ENCODE assay signal across 21 cellular contexts in the genomic region with DNA sequence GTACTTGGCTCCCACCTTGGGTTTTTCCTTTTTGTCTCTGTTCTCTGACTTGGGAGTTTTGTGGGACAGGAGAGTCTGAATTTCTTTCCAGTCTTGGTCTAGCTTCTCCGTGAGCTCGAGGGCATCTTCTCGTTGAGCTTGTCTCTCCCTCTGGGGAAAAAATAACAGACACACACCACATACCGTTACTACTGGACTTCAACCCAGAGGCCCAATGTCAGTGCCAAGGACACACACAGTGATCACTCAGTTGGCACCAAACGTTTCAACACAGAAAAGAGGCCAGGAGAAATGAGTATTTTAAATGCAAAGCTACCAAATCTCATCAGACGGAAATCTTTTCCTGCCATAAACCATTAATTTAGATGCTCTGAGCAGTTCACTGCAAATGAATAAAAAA. TPM values are rescaled to one million over a fixed set of nuclear protein-coding genes. Genes with fewer than 3 reads are reported as not detected.
A peak's percentile ranks its signal among the peaks of the same experiment; 100 is the strongest.
DNase-seq lines count a peak whose midpoint lies in the region; ATAC-seq and TF ChIP-seq lines count a peak whose summit lies in the region.
"Had no signal": no experiment of that assay in that cellular context is flagged by ENCODE, and none has a peak within 500 bp of the region (broad histone marks: within the 10 kb centered on the region; RNA-seq: fewer than 3 reads in every experiment).

No MANE protein-coding gene starts in this region.

- CTCF ChIA-PET in activated CD8-positive, alpha-beta memory T cell treated with anti-CD3 and anti-CD28 coated beads, Interleukin-2, amount 10 ng/mL, durations not matched to agents 7 days and 5 days (lab: Charles Lee): interaction anchor here (1.1 to 4.9 kb wide), 11 partner anchors 9 to 196 kb away, joined by 3 to 65 read pairs (median 10); partner anchors contain the start of genes GRK4, NOP14 and TNIP2
- CTCF ChIA-PET in CD8-positive, alpha-beta memory T cell (lab: Charles Lee): interaction anchor here (1.0 to 2.4 kb wide), 5 partner anchors 9 to 190 kb away, joined by 4 to 14 read pairs (median 13); partner anchors contain the start of genes GRK4 and NOP14
- CTCF ChIA-PET in naive thymus-derived CD4-positive, alpha-beta T cell (lab: Charles Lee): interaction anchor here (1.2 kb wide), 1 partner anchor 17 kb away, joined by 6 read pairs; no protein-coding TSS in a partner anchor

- POLR2A ChIA-PET in CD8-positive, alpha-beta memory T cell (lab: Charles Lee): interaction anchor here (0.6 to 1.8 kb wide), 4 partner anchors 8 to 18 kb away, joined by 3 to 7 read pairs (median 3); no protein-coding TSS in a partner anchor
- POLR2A ChIA-PET in naive thymus-derived CD4-positive, alpha-beta T cell (lab: Charles Lee): interaction anchor here (0.6 to 0.9 kb wide), 2 partner anchors 84 to 190 kb away, joined by 3 read pairs; no protein-coding TSS in a partner anchor

- H3K27me3 ChIP-seq in CD8-positive, alpha-beta memory T cell (ENCODE audit: insufficient read depth, low read length, poor library complexity, severe bottlenecking): no peaks in the 10 kb centered on the region
- no peaks in the 10 kb centered on the region for H3K27me3 ChIP-seq in naive thymus-derived CD4-positive, alpha-beta T cell (ENCODE audit: control insufficient read depth in 2 of 2, insufficient read depth in 2 of 2, low read length in 2 of 2)
- H3K27me3 ChIP-seq: BLaER1 treated with 17β-estradiol and CSF1 and Interleukin-3, amounts not matched to agents 10 nM and 100 nM; pancreas had no signal

- ATAC-seq in activated CD8-positive, alpha-beta memory T cell treated with anti-CD3 and anti-CD28 coated beads, Interleukin-2, amount 10 ng/mL, durations not matched to agents 7 days and 5 days: no peak
- no peak for ATAC-seq in naive thymus-derived CD4-positive, alpha-beta T cell
- ATAC-seq in GM21515 (IDR thresholded peaks at IDR 0.05; ENCODE audit: unreplicated experiment) (no peak), GM19463 (IDR thresholded peaks at IDR 0.05; ENCODE audit: unreplicated experiment) (no peak)
- ATAC-seq: Panc1, pancreas, sciatic nerve had no signal

- TF ChIP-seq CTCF in mesothelial cell of epicardium (IDR thresholded peaks at IDR 0.05; ENCODE audit: unreplicated experiment): no peak

- H3K36me3 ChIP-seq in CD8-positive, alpha-beta memory T cell (ENCODE audit: insufficient read depth, low read length): peaks cover 61% of the 10 kb centered on the region
- H3K36me3 ChIP-seq in naive thymus-derived CD4-positive, alpha-beta T cell (ENCODE audit: control insufficient read depth in 2 of 3, insufficient read depth in 3 of 3, low read length in 3 of 3): peaks cover 26 to 94% (median 37%) of the 10 kb centered on the region in 3 experiments

- H3K4me3 Mint-ChIP-seq in activated CD8-positive, alpha-beta memory T cell treated with anti-CD3 and anti-CD28 coated beads, Interleukin-2, amount 10 ng/mL, durations not matched to agents 7 days and 5 days: no peak overlapping the region
- H3K4me3 Mint-ChIP-seq in CD8-positive, alpha-beta memory T cell: no peak overlapping the region
- peak overlapping the region; percentile 74 for H3K4me3 Mint-ChIP-seq in activated T-helper 2 cell treated with anti-CD3 and anti-CD28 coated beads, Interferon-gamma antibody, Interleukin-2, Interleukin-4, amounts not matched to agents 10 μg/mL and 5 μg/mL and 100 μg/mL, durations not matched to agents 14 hours and 24 hours and 36 hours (ENCODE audit: low read depth)
- H3K4me3 Mint-ChIP-seq in naive thymus-derived CD4-positive, alpha-beta T cell: no peak overlapping the region
- H3K4me3 Mint-ChIP-seq in mesothelial cell of epicardium: no peak overlapping the region

- no peak overlapping the region for H3K4me3 ChIP-seq in CD8-positive, alpha-beta memory T cell (ENCODE audit: low read length)
- no peak overlapping the region for H3K4me3 ChIP-seq in naive thymus-derived CD4-positive, alpha-beta T cell (ENCODE audit: low read length)
- H3K4me3 ChIP-seq: BLaER1 treated with 17β-estradiol and CSF1 and Interleukin-3, amounts not matched to agents 10 nM and 100 nM; pancreas; thoracic aorta had no signal

- no peaks in the 10 kb centered on the region for H3K9me3 Mint-ChIP-seq in activated CD8-positive, alpha-beta memory T cell treated with anti-CD3 and anti-CD28 coated beads, Interleukin-2, amount 10 ng/mL, durations not matched to agents 7 days and 5 days (ENCODE audit: low read depth)
- no peaks in the 10 kb centered on the region for H3K9me3 Mint-ChIP-seq in CD8-positive, alpha-beta memory T cell
- no peaks in the 10 kb centered on the region for H3K9me3 Mint-ChIP-seq in activated T-helper 2 cell treated with anti-CD3 and anti-CD28 coated beads, Interferon-gamma antibody, Interleukin-2, Interleukin-4, amounts not matched to agents 10 μg/mL and 5 μg/mL and 100 μg/mL, durations not matched to agents 14 hours and 24 hours and 36 hours
- no peaks in the 10 kb centered on the region for H3K9me3 Mint-ChIP-seq in naive thymus-derived CD4-positive, alpha-beta T cell
- no peaks in the 10 kb centered on the region for H3K9me3 Mint-ChIP-seq in mesothelial cell of epicardium

- peak overlapping the region; percentile 69 for H3K27ac Mint-ChIP-seq in activated CD8-positive, alpha-beta memory T cell treated with anti-CD3 and anti-CD28 coated beads, Interleukin-2, amount 10 ng/mL, durations not matched to agents 7 days and 5 days
- peak overlapping the region in 6 of 8 donors; percentile 0 to 96 (median 71) for H3K27ac Mint-ChIP-seq in CD8-positive, alpha-beta memory T cell
- peak overlapping the region; percentile 92 for H3K27ac Mint-ChIP-seq in activated T-helper 2 cell treated with anti-CD3 and anti-CD28 coated beads, Interferon-gamma antibody, Interleukin-2, Interleukin-4, amounts not matched to agents 10 μg/mL and 5 μg/mL and 100 μg/mL, durations not matched to agents 14 hours and 24 hours and 36 hours
- peak overlapping the region in 6 of 9 donors; percentile 7 to 95 (median 76) for H3K27ac Mint-ChIP-seq in naive thymus-derived CD4-positive, alpha-beta T cell
- no peak overlapping the region for H3K27ac Mint-ChIP-seq in mesothelial cell of epicardium

- no peak overlapping the region for H3K27ac ChIP-seq in CD8-positive, alpha-beta memory T cell (ENCODE audit: low read depth, low read length)
- peak overlapping the region; percentile 23 for H3K27ac ChIP-seq in naive thymus-derived CD4-positive, alpha-beta T cell (ENCODE audit: low read depth, low read length)
- H3K27ac ChIP-seq: epithelial cell of prostate, pancreas, thoracic aorta had no signal

- H3K36me3 Mint-ChIP-seq in activated CD8-positive, alpha-beta memory T cell treated with anti-CD3 and anti-CD28 coated beads, Interleukin-2, amount 10 ng/mL, durations not matched to agents 7 days and 5 days: peaks cover 70% of the 10 kb centered on the region
- H3K36me3 Mint-ChIP-seq in CD8-positive, alpha-beta memory T cell: peaks cover 4 to 93% (median 34%) of the 10 kb centered on the region in 3 donors
- peaks cover 95% of the 10 kb centered on the region for H3K36me3 Mint-ChIP-seq in activated T-helper 2 cell treated with anti-CD3 and anti-CD28 coated beads, Interferon-gamma antibody, Interleukin-2, Interleukin-4, amounts not matched to agents 10 μg/mL and 5 μg/mL and 100 μg/mL, durations not matched to agents 14 hours and 24 hours and 36 hours (ENCODE audit: low read depth)
- peaks cover 8 to 60% (median 22%) of the 10 kb centered on the region in 5 donors for H3K36me3 Mint-ChIP-seq in naive thymus-derived CD4-positive, alpha-beta T cell
- peaks cover 47% of the 10 kb centered on the region for H3K36me3 Mint-ChIP-seq in mesothelial cell of epicardium

- no peaks in the 10 kb centered on the region for H3K27me3 Mint-ChIP-seq in activated CD8-positive, alpha-beta memory T cell treated with anti-CD3 and anti-CD28 coated beads, Interleukin-2, amount 10 ng/mL, durations not matched to agents 7 days and 5 days
- no peaks in the 10 kb centered on the region for H3K27me3 Mint-ChIP-seq in CD8-positive, alpha-beta memory T cell
- H3K27me3 Mint-ChIP-seq in activated T-helper 2 cell treated with anti-CD3 and anti-CD28 coated beads, Interferon-gamma antibody, Interleukin-2, Interleukin-4, amounts not matched to agents 10 μg/mL and 5 μg/mL and 100 μg/mL, durations not matched to agents 14 hours and 24 hours and 36 hours (ENCODE audit: low read depth): no peaks in the 10 kb centered on the region
- no peaks in the 10 kb centered on the region for H3K27me3 Mint-ChIP-seq in naive thymus-derived CD4-positive, alpha-beta T cell
- no peaks in the 10 kb centered on the region for H3K27me3 Mint-ChIP-seq in mesothelial cell of epicardium (ENCODE audit: low read depth)

- H3K9me3 ChIP-seq in CD8-positive, alpha-beta memory T cell (ENCODE audit: low read length): no peaks in the 10 kb centered on the region
- no peaks in the 10 kb centered on the region for H3K9me3 ChIP-seq in naive thymus-derived CD4-positive, alpha-beta T cell (ENCODE audit: control insufficient read depth in 2 of 3, low read length in 3 of 3)
- H3K9me3 ChIP-seq: BLaER1 treated with 17β-estradiol and CSF1 and Interleukin-3, amounts not matched to agents 10 nM and 100 nM; pancreas; thoracic aorta had no signal

- H3K4me1 Mint-ChIP-seq in activated CD8-positive, alpha-beta memory T cell treated with anti-CD3 and anti-CD28 coated beads, Interleukin-2, amount 10 ng/mL, durations not matched to agents 7 days and 5 days: peaks cover 64% of the 10 kb centered on the region
- H3K4me1 Mint-ChIP-seq in CD8-positive, alpha-beta memory T cell: peaks cover 17 to 37% (median 35%) of the 10 kb centered on the region in 3 donors
- peaks cover 57% of the 10 kb centered on the region for H3K4me1 Mint-ChIP-seq in activated T-helper 2 cell treated with anti-CD3 and anti-CD28 coated beads, Interferon-gamma antibody, Interleukin-2, Interleukin-4, amounts not matched to agents 10 μg/mL and 5 μg/mL and 100 μg/mL, durations not matched to agents 14 hours and 24 hours and 36 hours (ENCODE audit: low read depth)
- peaks cover 6 to 46% (median 25%) of the 10 kb centered on the region in 7 donors for H3K4me1 Mint-ChIP-seq in naive thymus-derived CD4-positive, alpha-beta T cell
- H3K4me1 Mint-ChIP-seq in mesothelial cell of epicardium: peaks cover 2% of the 10 kb centered on the region

- intact Hi-C loops in activated T-helper 2 cell treated with anti-CD3 and anti-CD28 coated beads, Interferon-gamma antibody, Interleukin-2, Interleukin-4, amounts not matched to agents 10 μg/mL and 5 μg/mL and 100 μg/mL, durations not matched to agents 14 hours and 24 hours and 36 hours (cut with micrococcal nuclease): no loop called here
- intact Hi-C loops in naive thymus-derived CD4-positive, alpha-beta T cell (cut with micrococcal nuclease): no loop called here

- no peak for DNase-seq in activated CD8-positive, alpha-beta memory T cell treated with anti-CD3 and anti-CD28 coated beads, Interleukin-2, amount 10 ng/mL, durations not matched to agents 7 days and 5 days
- DNase-seq in activated CD8-positive, alpha-beta memory T cell treated with anti-CD3 and anti-CD28 coated beads, Interleukin-2, amount 50 U/mL, for 48 hours: no peak
- DNase-seq in CD8-positive, alpha-beta memory T cell: no peak
- no peak for DNase-seq in activated T-helper 2 cell treated with anti-CD3 and anti-CD28 coated beads, Interferon-gamma antibody, Interleukin-2, Interleukin-4, amounts not matched to agents 10 μg/mL and 5 μg/mL and 100 μg/mL, durations not matched to agents 14 hours and 24 hours and 36 hours (ENCODE audit: low spot score)
- no peak for DNase-seq in naive thymus-derived CD4-positive, alpha-beta T cell
- DNase-seq in mesothelial cell of epicardium (ENCODE audit: low spot score in 2 of 2, unreplicated experiment in 2 of 2): no peak
- DNase-seq: ACHN; DMS 273 treated with DMSO at 0.1 percent for 48 hours; hippocampal formation; NCI-H1092 treated with DMSO at 0.1 percent for 48 hours; NCI-H2029 treated with DMSO at 0.1 percent for 48 hours; stimulated activated CD4-positive, alpha-beta T cell treated with anti-CD3 and anti-CD28 coated beads, Interleukin-15, amount 100 ng/mL, for 24 hours; T-helper 9 cell had no signal

- peaks cover 5% of the 10 kb centered on the region for H3K4me1 ChIP-seq in CD8-positive, alpha-beta memory T cell (ENCODE audit: insufficient read depth, low read length)
- H3K4me1 ChIP-seq in naive thymus-derived CD4-positive, alpha-beta T cell (ENCODE audit: control insufficient read depth in 2 of 2, insufficient read depth in 2 of 2, low read length in 2 of 2): peaks cover 4% of the 10 kb centered on the region in 2 donors
- H3K4me1 ChIP-seq: pancreas had no signal

RNA-seq across cellular contexts. Expression of gene NOP14, which starts 9.7 kb away (rescaled TPM):
- total RNA-seq in activated CD8-positive, alpha-beta memory T cell treated with anti-CD3 and anti-CD28 coated beads, Interleukin-2, amount 10 ng/mL, durations not matched to agents 7 days and 5 days: 10 to 100 TPM; 47.9 to 81.0 TPM
- total RNA-seq in CD8-positive, alpha-beta memory T cell: 100 to 1,000 TPM; 156 to 165 TPM
- polyA plus RNA-seq in CD8-positive, alpha-beta memory T cell: 26.5 TPM
- 104 and 106 TPM in 2 replicates for total RNA-seq in activated T-helper 2 cell treated with anti-CD3 and anti-CD28 coated beads, Interferon-gamma antibody, Interleukin-2, Interleukin-4, amounts not matched to agents 10 μg/mL and 5 μg/mL and 100 μg/mL, durations not matched to agents 14 hours and 24 hours and 36 hours
- 10 to 100 TPM; 23.1 to 59.8 (median 43.9) TPM for total RNA-seq in naive thymus-derived CD4-positive, alpha-beta T cell
- 10 to 100 TPM; 12.6 to 33.7 TPM for polyA plus RNA-seq in naive thymus-derived CD4-positive, alpha-beta T cell
- total RNA-seq in mesothelial cell of epicardium: 27.3 to 30.5 TPM (median 28.5 TPM) in 3 replicates

RNA-seq across cellular contexts. Expression of gene GRK4, which starts 9.9 kb away (rescaled TPM):
- total RNA-seq in activated CD8-positive, alpha-beta memory T cell treated with anti-CD3 and anti-CD28 coated beads, Interleukin-2, amount 10 ng/mL, durations not matched to agents 7 days and 5 days: 1 to 10 TPM; 3.0 to 4.4 TPM
- total RNA-seq in CD8-positive, alpha-beta memory T cell: 1 to 10 TPM; 5.4 to 7.7 TPM
- polyA plus RNA-seq in CD8-positive, alpha-beta memory T cell: 2.5 TPM
- 4.5 and 4.6 TPM in 2 replicates for total RNA-seq in activated T-helper 2 cell treated with anti-CD3 and anti-CD28 coated beads, Interferon-gamma antibody, Interleukin-2, Interleukin-4, amounts not matched to agents 10 μg/mL and 5 μg/mL and 100 μg/mL, durations not matched to agents 14 hours and 24 hours and 36 hours
- total RNA-seq in naive thymus-derived CD4-positive, alpha-beta T cell: 1 to 10 TPM; 1.7 to 4.0 (median 2.8) TPM
- 1 to 10 TPM; 1.7 to 2.1 TPM for polyA plus RNA-seq in naive thymus-derived CD4-positive, alpha-beta T cell
- 16.2 to 18.4 TPM (median 18.3 TPM) in 3 replicates for total RNA-seq in mesothelial cell of epicardium
